In genomic region chr6:57673281-57673680, GRCh38 we compare ENCODE assay signal across 8 cellular contexts.
DNase-seq lines count a peak whose midpoint lies in the region; ATAC-seq and TF ChIP-seq lines count a peak whose summit lies in the region.
"Not testable (repeated sequence)": the region's sequence is repeated elsewhere in the genome, so short reads cannot be mapped to it uniquely, and the experiment has no call there.

No MANE protein-coding gene starts in this region.

- not testable (repeated sequence) for H3K36me3 Mint-ChIP-seq in neural progenitor cell

- H3K4me3 ChIP-seq in GM12865 (ENCODE audit: low read depth, low read length); SK-N-SH (ENCODE audit: low read depth in 2 of 2, low read length in 1 of 2); cardiac fibroblast (replicated peaks in 1 of 2; ENCODE audit: low read depth in 2 of 2, low read length in 2 of 2); neural progenitor cell: not testable (repeated sequence)

- H3K79me2 ChIP-seq in SK-N-SH (ENCODE audit: insufficient read depth); neural progenitor cell (ENCODE audit: low read depth): not testable (repeated sequence)

- not testable (repeated sequence) for H3K9me3 Mint-ChIP-seq in neural progenitor cell

- H3K27me3 Mint-ChIP-seq in neural progenitor cell (ENCODE audit: insufficient read depth, low read depth): not testable (repeated sequence)

- H3K27ac ChIP-seq in C4-2B; SK-N-SH (ENCODE audit: low read depth in 2 of 2, low read length in 1 of 2); foreskin keratinocyte; neural progenitor cell: not testable (repeated sequence)

- DNase-seq in GM12865 (ENCODE audit: low read depth) (peak; percentile 1), NCI-H748 (lab: John Stamatoyannopoulos, UW; ENCODE audit: unreplicated experiment) (peak; percentile 20), cardiac fibroblast (ENCODE audit: low read depth in 2 of 2) (peak; percentile 22 to 39), neural progenitor cell (ENCODE audit: low spot score) (peak; percentile 47)
- not testable (repeated sequence) for DNase-seq in SK-N-SH, foreskin keratinocyte

- not testable (repeated sequence) for H3K4me1 Mint-ChIP-seq in neural progenitor cell

- not testable (repeated sequence) for H3K9me3 ChIP-seq in SK-N-SH; neural progenitor cell (ENCODE audit: low read depth)

- not testable (repeated sequence) for H3K4me3 Mint-ChIP-seq in neural progenitor cell

- peak; percentile 30; the same call in 1 of the 2 replicates for TF ChIP-seq RAD21 in SK-N-SH (IDR thresholded peaks at IDR 0.05; ENCODE audit: low read length)

- not testable (repeated sequence) for H3K36me3 ChIP-seq in SK-N-SH (replicated peaks in 1 of 2; ENCODE audit: control insufficient read depth in 1 of 2, insufficient read depth in 2 of 2, low read length in 1 of 2); neural progenitor cell

- 8% methylated on average over 1 of the region's 1 CpG for WGBS in SK-N-SH (ENCODE audit: low lambda C conversion rate)

- H3K27ac Mint-ChIP-seq in neural progenitor cell: not testable (repeated sequence)

- ATAC-seq in foreskin keratinocyte: not testable (repeated sequence)

- TF ChIP-seq EP300 in SK-N-SH (IDR thresholded peaks at IDR 0.05; ENCODE audit: borderline replicate concordance in 1 of 2, low read depth in 1 of 2, low read length in 1 of 2): not testable (repeated sequence)

- CTCF ChIA-PET in SK-N-SH (lab: Yijun Ruan, JAX): not testable (repeated sequence)

- not testable (repeated sequence) for H3K27me3 ChIP-seq in SK-N-SH (ENCODE audit: insufficient read depth); foreskin keratinocyte; neural progenitor cell

- TF ChIP-seq CTCF in C4-2B (conservative IDR thresholded peaks at IDR 0.05): peak; percentile 33
- not testable (repeated sequence) for TF ChIP-seq CTCF in GM12865 (IDR thresholded peaks at IDR 0.05; ENCODE audit: insufficient read depth, low read depth, low read length, missing control alignments); SK-N-SH (IDR thresholded peaks at IDR 0.05)
- peak; percentile 14; the same call in 1 of the 2 replicates for TF ChIP-seq CTCF in LNCAP (IDR thresholded peaks at IDR 0.05)
- TF ChIP-seq CTCF in cardiac fibroblast (IDR thresholded peaks at IDR 0.05; ENCODE audit: low read depth, low read length): peak; percentile 16
- TF ChIP-seq CTCF in foreskin keratinocyte (conservative IDR thresholded peaks at IDR 0.05): peak; percentile 20
- peak; percentile 41 for TF ChIP-seq CTCF in neural progenitor cell (IDR thresholded peaks at IDR 0.05)

- not testable (repeated sequence) for H3K9me2 ChIP-seq in SK-N-SH

- not testable (repeated sequence) for H2AFZ ChIP-seq in SK-N-SH (ENCODE audit: low read depth); neural progenitor cell (replicated peaks)

- H3K4me2 ChIP-seq in SK-N-SH, neural progenitor cell: not testable (repeated sequence)

- not testable (repeated sequence) for H3F3A ChIP-seq in SK-N-SH (replicated peaks; ENCODE audit: insufficient read depth); neural progenitor cell (ENCODE audit: low read depth)

- H4K20me1 ChIP-seq in SK-N-SH (ENCODE audit: insufficient read depth); neural progenitor cell (ENCODE audit: low read depth): not testable (repeated sequence)

- POLR2A ChIA-PET in SK-N-SH (lab: Yijun Ruan, JAX): not testable (repeated sequence)

- not testable (repeated sequence) for H3K4me1 ChIP-seq in SK-N-SH (ENCODE audit: control insufficient read depth in 1 of 2, insufficient read depth in 2 of 2, low read depth in 1 of 2, low read length in 1 of 2); foreskin keratinocyte; neural progenitor cell

- not testable (repeated sequence) for H3K9ac ChIP-seq in SK-N-SH, neural progenitor cell
